ENCODE assay signal across 1 cellular context in the genomic region with DNA sequence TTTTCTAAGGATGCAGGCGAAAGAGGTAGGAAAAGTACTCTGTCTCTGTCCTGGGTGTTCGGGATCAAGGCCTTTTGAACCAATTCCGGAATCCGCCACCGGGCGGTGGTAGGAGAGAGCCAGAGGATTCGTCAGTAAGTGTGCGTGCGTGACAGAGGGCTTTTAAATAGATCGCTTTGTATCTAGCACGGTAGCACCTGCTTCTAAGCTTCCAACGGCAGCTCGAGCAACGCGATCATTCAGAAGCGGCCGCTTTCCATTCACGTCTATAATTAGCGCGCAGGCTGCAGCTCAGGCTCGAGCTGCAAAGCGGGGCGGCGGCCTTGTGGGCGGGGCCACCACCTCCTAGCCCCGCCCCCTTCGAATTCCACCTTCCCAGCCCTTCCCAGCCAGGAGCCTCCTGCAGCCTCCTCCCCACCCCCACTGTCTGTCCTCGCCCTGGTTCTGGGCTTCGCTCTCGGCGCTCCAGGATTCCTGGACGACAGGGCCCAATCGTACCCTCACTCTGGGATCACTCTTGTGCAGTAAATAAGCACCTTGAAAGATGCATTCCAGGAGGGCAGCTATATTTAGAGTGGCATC.
TF ChIP-seq lines count a peak whose summit lies in the region.

No MANE protein-coding gene starts in this region.

TF ChIP-seq in HEK293, 187 proteins besides CTCF, POLR2A, EP300 and RAD21 (continued from another document and continues in another):
- TF ChIP-seq, protein P1, sequence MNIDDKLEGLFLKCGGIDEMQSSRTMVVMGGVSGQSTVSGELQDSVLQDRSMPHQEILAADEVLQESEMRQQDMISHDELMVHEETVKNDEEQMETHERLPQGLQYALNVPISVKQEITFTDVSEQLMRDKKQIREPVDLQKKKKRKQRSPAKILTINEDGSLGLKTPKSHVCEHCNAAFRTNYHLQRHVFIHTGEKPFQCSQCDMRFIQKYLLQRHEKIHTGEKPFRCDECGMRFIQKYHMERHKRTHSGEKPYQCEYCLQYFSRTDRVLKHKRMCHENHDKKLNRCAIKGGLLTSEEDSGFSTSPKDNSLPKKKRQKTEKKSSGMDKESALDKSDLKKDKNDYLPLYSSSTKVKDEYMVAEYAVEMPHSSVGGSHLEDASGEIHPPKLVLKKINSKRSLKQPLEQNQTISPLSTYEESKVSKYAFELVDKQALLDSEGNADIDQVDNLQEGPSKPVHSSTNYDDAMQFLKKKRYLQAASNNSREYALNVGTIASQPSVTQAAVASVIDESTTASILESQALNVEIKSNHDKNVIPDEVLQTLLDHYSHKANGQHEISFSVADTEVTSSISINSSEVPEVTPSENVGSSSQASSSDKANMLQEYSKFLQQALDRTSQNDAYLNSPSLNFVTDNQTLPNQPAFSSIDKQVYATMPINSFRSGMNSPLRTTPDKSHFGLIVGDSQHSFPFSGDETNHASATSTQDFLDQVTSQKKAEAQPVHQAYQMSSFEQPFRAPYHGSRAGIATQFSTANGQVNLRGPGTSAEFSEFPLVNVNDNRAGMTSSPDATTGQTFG (tag by site-specific recombination; IDR thresholded peaks at IDR 0.05; ENCODE audit: borderline replicate concordance): no peak
- peak; percentile 64 for TF ChIP-seq ZNF366 (tag by site-specific recombination; conservative IDR thresholded peaks at IDR 0.05)
- TF ChIP-seq, protein P2, sequence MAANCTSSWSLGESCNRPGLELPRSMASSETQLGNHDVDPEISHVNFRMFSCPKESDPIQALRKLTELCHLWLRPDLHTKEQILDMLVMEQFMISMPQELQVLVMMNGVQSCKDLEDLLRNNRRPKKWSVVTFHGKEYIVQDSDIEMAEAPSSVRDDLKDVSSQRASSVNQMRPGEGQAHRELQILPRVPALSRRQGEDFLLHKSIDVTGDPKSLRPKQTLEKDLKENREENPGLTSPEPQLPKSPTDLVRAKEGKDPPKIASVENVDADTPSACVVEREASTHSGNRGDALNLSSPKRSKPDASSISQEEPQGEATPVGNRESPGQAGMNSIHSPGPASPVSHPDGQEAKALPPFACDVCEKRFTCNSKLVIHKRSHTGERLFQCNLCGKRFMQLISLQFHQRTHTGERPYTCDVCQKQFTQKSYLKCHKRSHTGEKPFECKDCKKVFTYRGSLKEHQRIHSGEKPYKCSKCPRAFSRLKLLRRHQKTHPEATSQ (tag by site-specific recombination; IDR thresholded peaks at IDR 0.05): no peak
- TF ChIP-seq GLIS1 (tag by site-specific recombination; IDR thresholded peaks at IDR 0.05): peak; percentile 51; the same call in 1 of the 2 replicates
- no peak for TF ChIP-seq ZNF311 (tag by site-specific recombination; IDR thresholded peaks at IDR 0.05; ENCODE audit: borderline replicate concordance)
- TF ChIP-seq ZNF777 (tag by site-specific recombination; IDR thresholded peaks at IDR 0.05; ENCODE audit: borderline replicate concordance): no peak; the same call in 1 of the 2 replicates
- TF ChIP-seq PRDM1 (tag by site-specific recombination; IDR thresholded peaks at IDR 0.05): no peak
- TF ChIP-seq, protein P3, sequence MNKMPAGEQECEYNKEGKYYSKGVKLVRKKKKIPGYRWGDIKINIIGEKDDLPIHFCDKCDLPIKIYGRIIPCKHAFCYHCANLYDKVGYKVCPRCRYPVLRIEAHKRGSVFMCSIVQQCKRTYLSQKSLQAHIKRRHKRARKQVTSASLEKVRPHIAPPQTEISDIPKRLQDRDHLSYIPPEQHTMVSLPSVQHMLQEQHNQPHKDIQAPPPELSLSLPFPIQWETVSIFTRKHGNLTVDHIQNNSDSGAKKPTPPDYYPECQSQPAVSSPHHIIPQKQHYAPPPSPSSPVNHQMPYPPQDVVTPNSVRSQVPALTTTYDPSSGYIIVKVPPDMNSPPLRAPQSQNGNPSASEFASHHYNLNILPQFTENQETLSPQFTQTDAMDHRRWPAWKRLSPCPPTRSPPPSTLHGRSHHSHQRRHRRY (tag by site-specific recombination; IDR thresholded peaks at IDR 0.05): no peak
- TF ChIP-seq, protein P4, sequence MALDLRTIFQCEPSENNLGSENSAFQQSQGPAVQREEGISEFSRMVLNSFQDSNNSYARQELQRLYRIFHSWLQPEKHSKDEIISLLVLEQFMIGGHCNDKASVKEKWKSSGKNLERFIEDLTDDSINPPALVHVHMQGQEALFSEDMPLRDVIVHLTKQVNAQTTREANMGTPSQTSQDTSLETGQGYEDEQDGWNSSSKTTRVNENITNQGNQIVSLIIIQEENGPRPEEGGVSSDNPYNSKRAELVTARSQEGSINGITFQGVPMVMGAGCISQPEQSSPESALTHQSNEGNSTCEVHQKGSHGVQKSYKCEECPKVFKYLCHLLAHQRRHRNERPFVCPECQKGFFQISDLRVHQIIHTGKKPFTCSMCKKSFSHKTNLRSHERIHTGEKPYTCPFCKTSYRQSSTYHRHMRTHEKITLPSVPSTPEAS (tag by site-specific recombination; IDR thresholded peaks at IDR 0.05): no peak
- no peak for TF ChIP-seq RBAK (tag by site-specific recombination; IDR thresholded peaks at IDR 0.05)
- peak; percentile 62 for TF ChIP-seq SP7 (tag by site-specific recombination; IDR thresholded peaks at IDR 0.05)
- TF ChIP-seq ZNF664 (tag by site-specific recombination; IDR thresholded peaks at IDR 0.05): no peak
- TF ChIP-seq SETDB1 (IDR thresholded peaks at IDR 0.05; ENCODE audit: insufficient read length, low read length): no peak
- TF ChIP-seq ZNF211 (tag by site-specific recombination; IDR thresholded peaks at IDR 0.05; ENCODE audit: low read depth): no peak
- TF ChIP-seq REPIN1 (tag by site-specific recombination; IDR thresholded peaks at IDR 0.05; ENCODE audit: low read depth): no peak
- no peak for TF ChIP-seq EGR2 (tag by site-specific recombination; IDR thresholded peaks at IDR 0.05; ENCODE audit: low read depth)
- TF ChIP-seq ZNF558 (tag by site-specific recombination; IDR thresholded peaks at IDR 0.05): no peak
- TF ChIP-seq ZNF169 (tag by site-specific recombination; IDR thresholded peaks at IDR 0.05): no peak
- no peak for TF ChIP-seq ZNF514 (tag by site-specific recombination; IDR thresholded peaks at IDR 0.05)
- TF ChIP-seq ZFP69B (tag by site-specific recombination; IDR thresholded peaks at IDR 0.05): no peak
- TF ChIP-seq ZFP41 (tag by site-specific recombination; IDR thresholded peaks at IDR 0.05; ENCODE audit: borderline replicate concordance): no peak
- TF ChIP-seq ZNF2 (tag by site-specific recombination; IDR thresholded peaks at IDR 0.05): 0 out of 2 replicates have a peak, but pooled peaks have one; percentile 56
- no peak for TF ChIP-seq ZNF501 (tag by site-specific recombination; IDR thresholded peaks at IDR 0.05)
- TF ChIP-seq, protein P5, sequence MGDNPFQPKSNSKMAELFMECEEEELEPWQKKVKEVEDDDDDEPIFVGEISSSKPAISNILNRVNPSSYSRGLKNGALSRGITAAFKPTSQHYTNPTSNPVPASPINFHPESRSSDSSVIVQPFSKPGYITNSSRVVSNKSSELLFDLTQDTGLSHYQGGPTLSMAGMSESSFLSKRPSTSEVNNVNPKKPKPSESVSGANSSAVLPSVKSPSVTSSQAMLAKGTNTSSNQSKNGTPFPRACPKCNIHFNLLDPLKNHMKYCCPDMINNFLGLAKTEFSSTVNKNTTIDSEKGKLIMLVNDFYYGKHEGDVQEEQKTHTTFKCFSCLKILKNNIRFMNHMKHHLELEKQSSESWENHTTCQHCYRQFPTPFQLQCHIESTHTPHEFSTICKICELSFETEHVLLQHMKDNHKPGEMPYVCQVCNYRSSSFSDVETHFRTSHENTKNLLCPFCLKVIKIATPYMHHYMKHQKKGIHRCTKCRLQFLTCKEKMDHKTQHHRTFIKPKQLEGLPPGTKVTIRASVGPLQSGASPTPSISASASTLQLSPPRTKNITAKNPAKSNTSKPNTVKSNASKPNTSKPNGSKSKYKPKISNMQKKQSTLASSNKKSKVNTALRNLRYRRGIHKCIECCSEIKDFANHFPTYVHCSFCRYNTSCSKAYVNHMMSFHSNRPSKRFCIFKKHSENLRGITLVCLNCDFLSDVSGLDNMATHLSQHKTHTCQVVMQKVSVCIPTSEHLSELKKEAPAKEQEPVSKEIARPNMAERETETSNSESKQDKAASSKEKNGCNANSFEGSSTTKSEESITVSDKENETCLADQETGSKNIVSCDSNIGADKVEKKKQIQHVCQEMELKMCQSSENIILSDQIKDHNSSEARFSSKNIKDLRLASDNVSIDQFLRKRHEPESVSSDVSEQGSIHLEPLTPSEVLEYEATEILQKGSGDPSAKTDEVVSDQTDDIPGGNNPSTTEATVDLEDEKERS (tag by site-specific recombination; IDR thresholded peaks at IDR 0.05): no peak
- no peak for TF ChIP-seq ZNF121 (tag by site-specific recombination; IDR thresholded peaks at IDR 0.05)
- no peak for TF ChIP-seq ZFHX2 (tag by site-specific recombination; conservative IDR thresholded peaks at IDR 0.05)
- no peak for TF ChIP-seq ZNF175 (tag by site-specific recombination; IDR thresholded peaks at IDR 0.05)
- TF ChIP-seq, protein P6, sequence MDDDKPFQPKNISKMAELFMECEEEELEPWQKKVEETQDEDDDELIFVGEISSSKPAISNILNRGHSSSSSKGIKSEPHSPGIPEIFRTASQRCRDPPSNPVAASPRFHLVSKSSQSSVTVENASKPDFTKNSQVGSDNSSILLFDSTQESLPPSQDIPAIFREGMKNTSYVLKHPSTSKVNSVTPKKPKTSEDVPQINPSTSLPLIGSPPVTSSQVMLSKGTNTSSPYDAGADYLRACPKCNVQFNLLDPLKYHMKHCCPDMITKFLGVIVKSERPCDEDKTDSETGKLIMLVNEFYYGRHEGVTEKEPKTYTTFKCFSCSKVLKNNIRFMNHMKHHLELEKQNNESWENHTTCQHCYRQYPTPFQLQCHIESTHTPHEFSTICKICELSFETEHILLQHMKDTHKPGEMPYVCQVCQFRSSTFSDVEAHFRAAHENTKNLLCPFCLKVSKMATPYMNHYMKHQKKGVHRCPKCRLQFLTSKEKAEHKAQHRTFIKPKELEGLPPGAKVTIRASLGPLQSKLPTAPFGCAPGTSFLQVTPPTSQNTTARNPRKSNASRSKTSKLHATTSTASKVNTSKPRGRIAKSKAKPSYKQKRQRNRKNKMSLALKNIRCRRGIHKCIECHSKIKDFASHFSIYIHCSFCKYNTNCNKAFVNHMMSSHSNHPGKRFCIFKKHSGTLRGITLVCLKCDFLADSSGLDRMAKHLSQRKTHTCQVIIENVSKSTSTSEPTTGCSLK (tag by site-specific recombination; IDR thresholded peaks at IDR 0.05): no peak
- TF ChIP-seq, protein P7, sequence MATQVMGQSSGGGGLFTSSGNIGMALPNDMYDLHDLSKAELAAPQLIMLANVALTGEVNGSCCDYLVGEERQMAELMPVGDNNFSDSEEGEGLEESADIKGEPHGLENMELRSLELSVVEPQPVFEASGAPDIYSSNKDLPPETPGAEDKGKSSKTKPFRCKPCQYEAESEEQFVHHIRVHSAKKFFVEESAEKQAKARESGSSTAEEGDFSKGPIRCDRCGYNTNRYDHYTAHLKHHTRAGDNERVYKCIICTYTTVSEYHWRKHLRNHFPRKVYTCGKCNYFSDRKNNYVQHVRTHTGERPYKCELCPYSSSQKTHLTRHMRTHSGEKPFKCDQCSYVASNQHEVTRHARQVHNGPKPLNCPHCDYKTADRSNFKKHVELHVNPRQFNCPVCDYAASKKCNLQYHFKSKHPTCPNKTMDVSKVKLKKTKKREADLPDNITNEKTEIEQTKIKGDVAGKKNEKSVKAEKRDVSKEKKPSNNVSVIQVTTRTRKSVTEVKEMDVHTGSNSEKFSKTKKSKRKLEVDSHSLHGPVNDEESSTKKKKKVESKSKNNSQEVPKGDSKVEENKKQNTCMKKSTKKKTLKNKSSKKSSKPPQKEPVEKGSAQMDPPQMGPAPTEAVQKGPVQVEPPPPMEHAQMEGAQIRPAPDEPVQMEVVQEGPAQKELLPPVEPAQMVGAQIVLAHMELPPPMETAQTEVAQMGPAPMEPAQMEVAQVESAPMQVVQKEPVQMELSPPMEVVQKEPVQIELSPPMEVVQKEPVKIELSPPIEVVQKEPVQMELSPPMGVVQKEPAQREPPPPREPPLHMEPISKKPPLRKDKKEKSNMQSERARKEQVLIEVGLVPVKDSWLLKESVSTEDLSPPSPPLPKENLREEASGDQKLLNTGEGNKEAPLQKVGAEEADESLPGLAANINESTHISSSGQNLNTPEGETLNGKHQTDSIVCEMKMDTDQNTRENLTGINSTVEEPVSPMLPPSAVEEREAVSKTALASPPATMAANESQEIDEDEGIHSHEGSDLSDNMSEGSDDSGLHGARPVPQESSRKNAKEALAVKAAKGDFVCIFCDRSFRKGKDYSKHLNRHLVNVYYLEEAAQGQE (tag by site-specific recombination; IDR thresholded peaks at IDR 0.05): no peak
- no peak for TF ChIP-seq ZNF785 (tag by site-specific recombination; IDR thresholded peaks at IDR 0.05)
- TF ChIP-seq, protein P8, sequence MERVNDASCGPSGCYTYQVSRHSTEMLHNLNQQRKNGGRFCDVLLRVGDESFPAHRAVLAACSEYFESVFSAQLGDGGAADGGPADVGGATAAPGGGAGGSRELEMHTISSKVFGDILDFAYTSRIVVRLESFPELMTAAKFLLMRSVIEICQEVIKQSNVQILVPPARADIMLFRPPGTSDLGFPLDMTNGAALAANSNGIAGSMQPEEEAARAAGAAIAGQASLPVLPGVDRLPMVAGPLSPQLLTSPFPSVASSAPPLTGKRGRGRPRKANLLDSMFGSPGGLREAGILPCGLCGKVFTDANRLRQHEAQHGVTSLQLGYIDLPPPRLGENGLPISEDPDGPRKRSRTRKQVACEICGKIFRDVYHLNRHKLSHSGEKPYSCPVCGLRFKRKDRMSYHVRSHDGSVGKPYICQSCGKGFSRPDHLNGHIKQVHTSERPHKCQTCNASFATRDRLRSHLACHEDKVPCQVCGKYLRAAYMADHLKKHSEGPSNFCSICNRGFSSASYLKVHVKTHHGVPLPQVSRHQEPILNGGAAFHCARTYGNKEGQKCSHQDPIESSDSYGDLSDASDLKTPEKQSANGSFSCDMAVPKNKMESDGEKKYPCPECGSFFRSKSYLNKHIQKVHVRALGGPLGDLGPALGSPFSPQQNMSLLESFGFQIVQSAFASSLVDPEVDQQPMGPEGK (tag by site-specific recombination; IDR thresholded peaks at IDR 0.05): peak; percentile 72
- no peak for TF ChIP-seq ZNF174 (tag by site-specific recombination; IDR thresholded peaks at IDR 0.05)
- no peak for TF ChIP-seq ZNF747 (tag by site-specific recombination; IDR thresholded peaks at IDR 0.05)
- TF ChIP-seq GLI4 (tag by site-specific recombination; IDR thresholded peaks at IDR 0.05): no peak
- TF ChIP-seq ZNF37A (tag by site-specific recombination; IDR thresholded peaks at IDR 0.05): no peak
- TF ChIP-seq ZNF623 (tag by site-specific recombination; IDR thresholded peaks at IDR 0.05): no peak
- TF ChIP-seq ZNF433 (tag by site-specific recombination; IDR thresholded peaks at IDR 0.05; ENCODE audit: low read depth): no peak
- TF ChIP-seq ZNF626 (tag by site-specific recombination; IDR thresholded peaks at IDR 0.05): no peak
- no peak for TF ChIP-seq FEZF1 (tag by site-specific recombination; IDR thresholded peaks at IDR 0.05)
- TF ChIP-seq, protein P9, sequence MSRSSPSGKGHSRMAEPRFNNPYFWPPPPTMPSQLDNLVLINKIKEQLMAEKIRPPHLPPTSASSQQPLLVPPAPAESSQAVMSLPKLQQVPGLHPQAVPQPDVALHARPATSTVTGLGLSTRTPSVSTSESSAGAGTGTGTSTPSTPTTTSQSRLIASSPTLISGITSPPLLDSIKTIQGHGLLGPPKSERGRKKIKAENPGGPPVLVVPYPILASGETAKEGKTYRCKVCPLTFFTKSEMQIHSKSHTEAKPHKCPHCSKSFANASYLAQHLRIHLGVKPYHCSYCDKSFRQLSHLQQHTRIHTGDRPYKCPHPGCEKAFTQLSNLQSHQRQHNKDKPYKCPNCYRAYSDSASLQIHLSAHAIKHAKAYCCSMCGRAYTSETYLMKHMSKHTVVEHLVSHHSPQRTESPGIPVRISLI (tag by site-specific recombination; IDR thresholded peaks at IDR 0.05): no peak
- no peak for TF ChIP-seq SCRT2 (tag by site-specific recombination; IDR thresholded peaks at IDR 0.05)
